35 cellular contexts compared by ENCODE assay signal in genomic region chr3:179486806-179487205, GRCh38.
"Had no signal": no experiment of that assay in that cellular context is flagged by ENCODE, and none has a peak within 500 bp of the region (broad histone marks: within the 10 kb centered on the region; RNA-seq: fewer than 3 reads in every experiment).

No MANE protein-coding gene starts in this region.

- H3K27me3 ChIP-seq: ascending aorta, cardiac muscle cell, MG63, Peyer's patch had no signal

- H3K36me3 ChIP-seq: ascending aorta, cardiac muscle cell, MG63, Peyer's patch, WERI-Rb-1 had no signal

- H3K4me1 ChIP-seq: ascending aorta, Peyer's patch had no signal

- H3K27ac ChIP-seq: ascending aorta, cardiac muscle cell, Peyer's patch, RWPE1, WERI-Rb-1 had no signal

- ATAC-seq: activated CD8-positive, alpha-beta memory T cell treated with anti-CD3 and anti-CD28 coated beads, Interleukin-2, amount 10 ng/mL, durations not matched to agents 7 days and 5 days; PC-3; Right ventricle myocardium inferior had no signal

- H3K4me3 ChIP-seq: ascending aorta, cardiac muscle cell, MG63, Peyer's patch had no signal

- H3K9me3 ChIP-seq: ascending aorta, Peyer's patch had no signal

- DNase-seq: activated CD4-positive, alpha-beta memory T cell treated with anti-CD3 and anti-CD28 coated beads, Interleukin-2, amount 10 ng/mL, durations not matched to agents 7 days and 5 days; activated CD4-positive, alpha-beta T cell treated with anti-CD3 and anti-CD28 coated beads for 1 hour; activated CD4-positive, alpha-beta T cell treated with anti-CD3 and anti-CD28 coated beads for 48 hours; activated CD4-positive, CD25-positive, alpha-beta regulatory T cell; activated CD8-positive, alpha-beta memory T cell treated with anti-CD3 and anti-CD28 coated beads for 24 hours; activated CD8-positive, alpha-beta memory T cell treated with anti-CD3 and anti-CD28 coated beads, Interleukin-2, amount 10 ng/mL, durations not matched to agents 7 days and 5 days; activated CD8-positive, alpha-beta memory T cell treated with anti-CD3 and anti-CD28 coated beads, Interleukin-2, amount 50 U/mL, for 48 hours; activated effector memory CD4-positive, alpha-beta T cell treated with Interleukin-2 at 50 U/mL for 16 hours; activated naive CD4-positive, alpha-beta T cell treated with Interleukin-2 at 50 U/mL for 16 hours; activated naive CD8-positive, alpha-beta T cell treated with anti-CD3 and anti-CD28 coated beads, Interleukin-2, amount 10 ng/mL, durations not matched to agents 7 days and 5 days; activated T-cell treated with anti-CD3 and anti-CD28 coated beads, Interleukin-2, amount 50 U/mL, for 48 hours; amygdala; Kasumi-1; KG1; MG63; NCI-H1048; NCI-H1105 treated with DMSO at 0.1 percent for 48 hours; NCI-H1436; NCI-H1694; NCI-H1930; NCI-H2081 treated with DMSO at 0.1 percent for 48 hours; NCI-H226; NCI-H446 treated with DMSO at 0.1 percent for 48 hours; NCI-H524; NCI-H69; NCI-H82; PC-3; Peyer's patch; SIG-M5; T1000; WERI-Rb-1 had no signal
